17 cellular contexts compared by ENCODE assay signal in the genomic region with DNA sequence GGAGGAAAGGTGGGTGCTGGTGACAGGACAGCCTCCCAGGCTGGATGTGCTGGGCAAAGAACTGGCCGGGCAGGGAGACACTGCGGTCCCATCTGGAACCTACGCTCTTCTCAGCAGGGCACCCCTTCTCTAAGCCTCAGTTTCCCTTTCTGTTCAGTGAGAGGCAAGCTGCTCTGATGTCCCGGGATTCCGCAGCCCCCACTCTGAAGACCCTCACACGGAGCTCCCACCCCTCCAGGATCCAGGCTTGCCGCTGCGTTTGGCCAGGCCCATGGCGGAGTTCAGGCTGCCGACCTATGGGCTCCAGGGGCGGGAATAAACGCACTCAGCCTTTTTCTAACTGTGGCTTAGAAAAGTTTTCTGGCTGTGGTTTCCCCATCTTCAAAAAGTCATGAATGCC. TPM values are rescaled to one million over a fixed set of nuclear protein-coding genes. Genes with fewer than 3 reads are reported as not detected.
DNase-seq lines count a peak whose midpoint lies in the region; ATAC-seq, FAIRE-seq and TF ChIP-seq lines count a peak whose summit lies in the region.
"Had no signal": no experiment of that assay in that cellular context is flagged by ENCODE, and none has a peak within 500 bp of the region (broad histone marks: within the 10 kb centered on the region; RNA-seq: fewer than 3 reads in every experiment).

No MANE protein-coding gene starts in this region.

- H3K9me3 ChIP-seq in HepG2 (ENCODE audit: low read length), result no peaks in the 10 kb centered on the region
- H3K9me3 ChIP-seq in right lobe of liver, result no peaks in the 10 kb centered on the region
- H3K9me3 ChIP-seq in psoas muscle, result peaks cover 5% of the 10 kb centered on the region
- no peaks in the 10 kb centered on the region for H3K9me3 ChIP-seq in OCI-LY7 (ENCODE audit: low read length)
- H3K9me3 ChIP-seq in osteoblast (ENCODE audit: low read depth, low read length), result peaks cover 4% of the 10 kb centered on the region
- H3K9me3 ChIP-seq: Caco-2 had no signal

- CTCF ChIA-PET in HepG2 (lab: Yijun Ruan, JAX; ENCODE audit: low intra/inter-chr PET ratio, low total read pairs) (no interaction called here), GM10248 (lab: Yijun Ruan, JAX) (interaction anchor here (0.6 to 1.2 kb wide), 2 partner anchors 9 to 10 kb away, joined by 3 to 5 read pairs; no protein-coding TSS in a partner anchor), OCI-LY7 (lab: Charles Lee; ENCODE audit: unreplicated experiment) (no interaction called here)

- WGBS in HepG2 (ENCODE audit: low lambda C conversion rate), result 26% methylated on average over 5 of the region's 12 CpGs
- 70% methylated on average over 8 of the region's 12 CpGs for WGBS in right lobe of liver (ENCODE audit: insufficient coverage, low coverage, low lambda C conversion rate, missing lambda C conversion rate)
- WGBS in psoas muscle, 3 donors, result 85 to 92% (median 85%) methylated on average over 10 to 12 of the region's 12 CpGs

- TF ChIP-seq CTCF in HepG2 (CRISPR knock-in tag; IDR thresholded peaks at IDR 0.05) (no peak), right lobe of liver (IDR thresholded peaks at IDR 0.05) (no peak), psoas muscle (IDR thresholded peaks at IDR 0.05) (no peak), GM10248 (IDR thresholded peaks at IDR 0.05; ENCODE audit: control extremely low read depth, extremely low read depth, low read depth, missing control alignments) (no peak), OCI-LY7 (conservative IDR thresholded peaks at IDR 0.05; ENCODE audit: low read length) (no peak), osteoblast (IDR thresholded peaks at IDR 0.05; ENCODE audit: extremely low read depth, low read depth, low read length) (no peak)

- H3K4me1 ChIP-seq in HepG2 (ENCODE audit: insufficient read depth, low read length) (peaks cover 75% of the 10 kb centered on the region), right lobe of liver (no peaks in the 10 kb centered on the region), psoas muscle (peaks cover 22% of the 10 kb centered on the region), OCI-LY7 (ENCODE audit: insufficient read depth, low read length, poor library complexity, severe bottlenecking) (peaks cover 47% of the 10 kb centered on the region), osteoblast (ENCODE audit: insufficient read depth, low read length) (peaks cover 20% of the 10 kb centered on the region)
- H3K4me1 ChIP-seq: Caco-2 had no signal

- intact Hi-C loops in HepG2 (cut with micrococcal nuclease; ENCODE audit: unreplicated experiment) (no loop called here), right lobe of liver (cut with DNase I) (no loop called here), psoas muscle (cut with DNase I) (no loop called here), OCI-LY7 (cut with micrococcal nuclease; ENCODE audit: unreplicated experiment) (no loop called here)
- intact Hi-C loops in dendritic cell treated with granulocyte-macrophage colony-stimulating factor and Interleukin-4, amounts not matched to agents 40 ng/mL and 50 ng/mL, for 4 days (cut with micrococcal nuclease), result no loop called here

- H3K4me2 ChIP-seq in HepG2 (ENCODE audit: low read depth, low read length) (peak overlapping the region; percentile 49; the same call in 1 of the 2 replicates), OCI-LY7 (ENCODE audit: low read length) (no peak overlapping the region), osteoblast (ENCODE audit: insufficient read depth, low read length) (no peak overlapping the region)

- H3K27me3 Mint-ChIP-seq in dendritic cell treated with granulocyte-macrophage colony-stimulating factor and Interleukin-4, amounts not matched to agents 40 ng/mL and 50 ng/mL, for 4 days, result peaks cover 13% of the 10 kb centered on the region
- H3K27me3 Mint-ChIP-seq: CD4-positive, CD25-positive, alpha-beta regulatory T cell had no signal

- no peak overlapping the region for H2AFZ ChIP-seq in HepG2 (ENCODE audit: low read length)
- no peak overlapping the region for H2AFZ ChIP-seq in OCI-LY7 (ENCODE audit: low read length)
- no peak overlapping the region for H2AFZ ChIP-seq in osteoblast (ENCODE audit: low read length)

- no peak for TF ChIP-seq EP300 in HepG2 (IDR thresholded peaks at IDR 0.05; ENCODE audit: low read depth in 2 of 2, low read length in 2 of 2)
- TF ChIP-seq EP300 in HepG2 (CRISPR knock-in tag; IDR thresholded peaks at IDR 0.05; ENCODE audit: borderline replicate concordance), result no peak

- BruUV-seq in HepG2 (replicated peaks; lab: Mats Ljungman, UMichigan), result no TSS peak
- BruUV-seq in OCI-LY7 (replicated peaks; lab: Mats Ljungman, UMichigan), result no TSS peak

- no peak for FAIRE-seq in HepG2 (lab: Jason Lieb, UNC)
- FAIRE-seq: K562 had no signal

- H3K4me3 ChIP-seq in HepG2 (replicated peaks in 1 of 3; ENCODE audit: insufficient read depth in 1 of 3, low read depth in 2 of 3, low read length in 3 of 3) (no peak overlapping the region), right lobe of liver (no peak overlapping the region), psoas muscle (no peak overlapping the region), OCI-LY7 (ENCODE audit: low read depth, low read length, poor library complexity, severe bottlenecking) (no peak overlapping the region), osteoblast (ENCODE audit: insufficient read depth, low read length) (no peak overlapping the region)
- H3K4me3 ChIP-seq: K562 had no signal

- H3K27ac ChIP-seq in HepG2 (ENCODE audit: extremely low read length, insufficient read depth, low read length), result no peak overlapping the region
- H3K27ac ChIP-seq in right lobe of liver, result no peak overlapping the region
- peak overlapping the region; percentile 96 for H3K27ac ChIP-seq in psoas muscle
- no peak overlapping the region for H3K27ac ChIP-seq in OCI-LY7 (ENCODE audit: low read depth, low read length, poor library complexity, severe bottlenecking)
- no peak overlapping the region for H3K27ac ChIP-seq in osteoblast (ENCODE audit: low read depth, low read length)

- H4K20me1 ChIP-seq in HepG2 (ENCODE audit: insufficient read depth, low read length), result no peaks in the 10 kb centered on the region
- no peaks in the 10 kb centered on the region for H4K20me1 ChIP-seq in OCI-LY7 (ENCODE audit: insufficient read depth, low read length)
- H4K20me1 ChIP-seq in osteoblast (ENCODE audit: insufficient read depth, low read length), result no peaks in the 10 kb centered on the region

- in situ Hi-C loops in HepG2 (cut with HindIII; ENCODE audit: extremely low pct_ligation_motif_present, low pct_unique_long_range_greater_than_20kb), result no loop called here

- DNase-seq in HepG2 (ENCODE audit: low spot score) (no peak), right lobe of liver (no peak), psoas muscle (no peak), GM10248 (ENCODE audit: extremely low spot score) (no peak), OCI-LY7 (ENCODE audit: low spot score) (no peak), osteoblast (ENCODE audit: insufficient read length, low spot score, missing footprints) (no peak)
- DNase-seq: Caco-2; CD4-positive, CD25-positive, alpha-beta regulatory T cell; H9; NCI-H1417; NCI-H1930; NCI-H446 treated with DMSO at 0.1 percent for 48 hours; NK-92 treated with Interleukin-12 subunit alpha and Interleukin-12 subunit beta, amount 100 ng/mL, for 24 hours; OCI-M1 had no signal

- no peaks in the 10 kb centered on the region for H3K9me2 ChIP-seq in OCI-LY7 (ENCODE audit: insufficient read depth, low read length)

- no peak for TF ChIP-seq RAD21 in HepG2 (CRISPR knock-in tag; IDR thresholded peaks at IDR 0.05)

- H3K27me3 ChIP-seq in HepG2 (ENCODE audit: control insufficient read depth in 1 of 2, insufficient read depth in 2 of 2, low read length in 2 of 2), result no peaks in the 10 kb centered on the region; a peak in 1 of 5 replicates
- H3K27me3 ChIP-seq in right lobe of liver, result no peaks in the 10 kb centered on the region
- H3K27me3 ChIP-seq in psoas muscle (ENCODE audit: insufficient read depth in 3 of 3, low read length in 2 of 3), result no peaks in the 10 kb centered on the region
- no peaks in the 10 kb centered on the region for H3K27me3 ChIP-seq in osteoblast (ENCODE audit: insufficient read depth, low read length)

- H3K9me3 Mint-ChIP-seq in dendritic cell treated with granulocyte-macrophage colony-stimulating factor and Interleukin-4, amounts not matched to agents 40 ng/mL and 50 ng/mL, for 4 days, result peaks cover 5% of the 10 kb centered on the region

- no peak overlapping the region for H3K9ac ChIP-seq in HepG2 (ENCODE audit: insufficient read depth, low read depth, low read length)

- POLR2A ChIA-PET in HepG2 (lab: Yijun Ruan, JAX) (no interaction called here), GM10248 (lab: Yijun Ruan, JAX) (no interaction called here), OCI-LY7 (lab: Charles Lee) (interaction anchor here (0.6 to 2.0 kb wide), 3 partner anchors 9 to 1367 kb away, joined by 3 to 8 read pairs (median 5); no protein-coding TSS in a partner anchor)

- ATAC-seq in HepG2 (no peak), right lobe of liver (no peak), psoas muscle (no peak), HG03097 (IDR thresholded peaks at IDR 0.05; ENCODE audit: low FRiP score, unreplicated experiment) (no peak)
- ATAC-seq: K562 had no signal

- H3K4me3 Mint-ChIP-seq in dendritic cell treated with granulocyte-macrophage colony-stimulating factor and Interleukin-4, amounts not matched to agents 40 ng/mL and 50 ng/mL, for 4 days, result no peak overlapping the region
- H3K4me3 Mint-ChIP-seq: CD4-positive, CD25-positive, alpha-beta regulatory T cell; H9 had no signal

- H3K4me1 Mint-ChIP-seq in dendritic cell treated with granulocyte-macrophage colony-stimulating factor and Interleukin-4, amounts not matched to agents 40 ng/mL and 50 ng/mL, for 4 days (ENCODE audit: low read depth), result peaks cover 43% of the 10 kb centered on the region

- no peaks in the 10 kb centered on the region for H3K79me2 ChIP-seq in HepG2 (ENCODE audit: insufficient read depth, low read length)
- no peaks in the 10 kb centered on the region for H3K79me2 ChIP-seq in OCI-LY7 (ENCODE audit: insufficient read depth, low read depth, low read length)
- H3K79me2 ChIP-seq in osteoblast (ENCODE audit: insufficient read depth, low read length), result no peaks in the 10 kb centered on the region

- no peaks in the 10 kb centered on the region for H3K36me3 ChIP-seq in HepG2 (replicated peaks in 1 of 2; ENCODE audit: control insufficient read depth in 1 of 2, insufficient read depth in 2 of 2, low read length in 2 of 2)
- H3K36me3 ChIP-seq in right lobe of liver, result no peaks in the 10 kb centered on the region
- no peaks in the 10 kb centered on the region for H3K36me3 ChIP-seq in psoas muscle (ENCODE audit: insufficient read depth in 1 of 2, low read depth in 1 of 2)
- H3K36me3 ChIP-seq in OCI-LY7 (ENCODE audit: insufficient read depth, low read length), result no peaks in the 10 kb centered on the region
- H3K36me3 ChIP-seq in osteoblast (ENCODE audit: insufficient read depth, low read length), result no peaks in the 10 kb centered on the region

- no peaks in the 10 kb centered on the region for H3K36me3 Mint-ChIP-seq in dendritic cell treated with granulocyte-macrophage colony-stimulating factor and Interleukin-4, amounts not matched to agents 40 ng/mL and 50 ng/mL, for 4 days (ENCODE audit: low read depth)

- peak overlapping the region; percentile 90 for H3K27ac Mint-ChIP-seq in dendritic cell treated with granulocyte-macrophage colony-stimulating factor and Interleukin-4, amounts not matched to agents 40 ng/mL and 50 ng/mL, for 4 days
- H3K27ac Mint-ChIP-seq: H9 had no signal

- no peak for TF ChIP-seq POLR2A in HepG2 (IDR thresholded peaks at IDR 0.05; ENCODE audit: insufficient read depth in 1 of 2, low read depth in 2 of 2, low read length in 2 of 2)
- TF ChIP-seq POLR2A in right lobe of liver (IDR thresholded peaks at IDR 0.05), result no peak

RNA-seq across cellular contexts. Expression of a gene that starts 10.2 kb away (rescaled TPM):
- total RNA-seq in HepG2 (2016; rRNA removed; fragmentation: Illumina TruSeq; extraction: Trizol), result 17.3 and 29.0 TPM in 2 replicates
- 5.1 and 5.5 TPM in 2 replicates for total RNA-seq in HepG2 (2016; cell fraction: cytosol; rRNA removed; fragmentation: Illumina TruSeq; extraction: Trizol; ENCODE audit: low read depth)
- 10.4 and 29.7 TPM in 2 replicates for total RNA-seq in HepG2 (2016; cell fraction: insoluble cytoplasmic fraction; rRNA removed; fragmentation: Illumina TruSeq; extraction: Trizol)
- total RNA-seq in HepG2 (2016; cell fraction: membrane; rRNA removed; fragmentation: Illumina TruSeq; extraction: Trizol), result 7.6 and 9.1 TPM in 2 replicates
- total RNA-seq in HepG2 (2016; cell fraction: nucleus; rRNA removed; fragmentation: Illumina TruSeq; extraction: Trizol), result 41.5 and 48.7 TPM in 2 replicates
- polyA plus RNA-seq in HepG2 (2011; rRNA removed), result 13.7 and 18.2 TPM in 2 replicates
- 13.7 and 18.1 TPM in 2 replicates for polyA plus RNA-seq in HepG2 (2011; cell fraction: cytosol; rRNA removed)
- 167 and 254 TPM in 2 replicates for polyA plus RNA-seq in HepG2 (2011; cell fraction: nucleus; rRNA removed)
- polyA plus RNA-seq in HepG2 (2012), result 20.5 and 22.5 TPM in 2 replicates
- polyA plus RNA-seq in HepG2 (2016; cell fraction: cytosol; fragmentation: Illumina TruSeq; extraction: Trizol; ENCODE audit: low read depth), result 3.9 and 4.3 TPM in 2 replicates
- 11.9 and 26.2 TPM in 2 replicates for polyA plus RNA-seq in HepG2 (2016; cell fraction: insoluble cytoplasmic fraction; fragmentation: Illumina TruSeq; extraction: Trizol; ENCODE audit: low read depth)
- polyA plus RNA-seq in HepG2 (2016; cell fraction: membrane; fragmentation: Illumina TruSeq; extraction: Trizol; ENCODE audit: low read depth), result 6.0 and 6.1 TPM in 2 replicates
- 118 and 123 TPM in 2 replicates for polyA plus RNA-seq in HepG2 (2016; cell fraction: nucleus; fragmentation: Illumina TruSeq; extraction: Trizol; ENCODE audit: insufficient read depth, low read depth)
- polyA minus RNA-seq in HepG2 (2011; rRNA and poly(A)+ RNA removed; ENCODE audit: low replicate concordance), result 33.5 and 55.8 TPM in 2 replicates
- polyA minus RNA-seq in HepG2 (2011; cell fraction: cytosol; rRNA and poly(A)+ RNA removed), result 18.4 and 23.7 TPM in 2 replicates
- 25.5 and 29.1 TPM in 2 replicates for polyA minus RNA-seq in HepG2 (2011; cell fraction: nucleus; rRNA and poly(A)+ RNA removed)
- total RNA-seq in right lobe of liver, result 10 to 100 TPM; 30.1 to 49.6 (median 41.2) TPM
- 10 to 100 TPM; 61.3 to 77.6 (median 68.9) TPM for total RNA-seq in psoas muscle
- 10 to 100 TPM; 38.8 to 70.7 (median 44.0) TPM for polyA plus RNA-seq in psoas muscle
- total RNA-seq in OCI-LY7 (2014; rRNA removed; shearing (Covaris generic)), result 61.5 and 83.6 TPM in 2 replicates
- total RNA-seq in OCI-LY7 (2022), result 187 and 188 TPM in 2 replicates
- total RNA-seq in osteoblast, result 53.0 and 66.2 TPM in 2 replicates

RNA-seq across cellular contexts. Expression of a gene that starts 16.1 kb away (rescaled TPM):
- 9.2 and 10.4 TPM in 2 replicates for total RNA-seq in HepG2 (2016; rRNA removed; fragmentation: Illumina TruSeq; extraction: Trizol)
- total RNA-seq in HepG2 (2016; cell fraction: cytosol; rRNA removed; fragmentation: Illumina TruSeq; extraction: Trizol; ENCODE audit: low read depth), result 1.4 and 1.5 TPM in 2 replicates
- 8.1 and 11.1 TPM in 2 replicates for total RNA-seq in HepG2 (2016; cell fraction: insoluble cytoplasmic fraction; rRNA removed; fragmentation: Illumina TruSeq; extraction: Trizol)
- 4.0 and 4.6 TPM in 2 replicates for total RNA-seq in HepG2 (2016; cell fraction: membrane; rRNA removed; fragmentation: Illumina TruSeq; extraction: Trizol)
- 6.5 TPM in 2 replicates for total RNA-seq in HepG2 (2016; cell fraction: nucleus; rRNA removed; fragmentation: Illumina TruSeq; extraction: Trizol)
- 7.3 and 13.8 TPM in 2 replicates for polyA plus RNA-seq in HepG2 (2011; rRNA removed)
- polyA plus RNA-seq in HepG2 (2011; cell fraction: cytosol; rRNA removed), result 6.2 and 7.3 TPM in 2 replicates
- 63.2 and 72.7 TPM in 2 replicates for polyA plus RNA-seq in HepG2 (2011; cell fraction: nucleus; rRNA removed)
- 15.2 and 31.6 TPM in 2 replicates for polyA plus RNA-seq in HepG2 (2012)
- polyA plus RNA-seq in HepG2 (2016; cell fraction: cytosol; fragmentation: Illumina TruSeq; extraction: Trizol; ENCODE audit: low read depth), result 0.54 and 0.61 TPM in 2 replicates
- polyA plus RNA-seq in HepG2 (2016; cell fraction: insoluble cytoplasmic fraction; fragmentation: Illumina TruSeq; extraction: Trizol; ENCODE audit: low read depth), result 6.5 and 8.2 TPM in 2 replicates
- 1.9 TPM in 2 replicates for polyA plus RNA-seq in HepG2 (2016; cell fraction: membrane; fragmentation: Illumina TruSeq; extraction: Trizol; ENCODE audit: low read depth)
- 19.6 and 20.9 TPM in 2 replicates for polyA plus RNA-seq in HepG2 (2016; cell fraction: nucleus; fragmentation: Illumina TruSeq; extraction: Trizol; ENCODE audit: insufficient read depth, low read depth)
- polyA minus RNA-seq in HepG2 (2011; rRNA and poly(A)+ RNA removed; ENCODE audit: low replicate concordance), result 11.1 and 17.4 TPM in 2 replicates
- 12.7 and 12.8 TPM in 2 replicates for polyA minus RNA-seq in HepG2 (2011; cell fraction: cytosol; rRNA and poly(A)+ RNA removed)
- 10.8 and 12.7 TPM in 2 replicates for polyA minus RNA-seq in HepG2 (2011; cell fraction: nucleus; rRNA and poly(A)+ RNA removed)
- 10 to 100 TPM in 4 of 6 experiments, 1 to 10 TPM in 2; 6.9 to 29.7 (median 13.1) TPM for total RNA-seq in right lobe of liver
- 100 to 1,000 TPM in 1 of 4 donors, 10 to 100 TPM in 3; 59.1 to 103 (median 77.5) TPM for total RNA-seq in psoas muscle
- 100 to 1,000 TPM in 1 of 3 donors, 10 to 100 TPM in 2; 36.7 to 138 (median 62.9) TPM for polyA plus RNA-seq in psoas muscle
- total RNA-seq in OCI-LY7 (2014; rRNA removed; shearing (Covaris generic)), result 25.2 and 26.1 TPM in 2 replicates
- 32.7 and 39.0 TPM in 2 replicates for total RNA-seq in OCI-LY7 (2022)
- 19.7 and 21.7 TPM in 2 replicates for total RNA-seq in osteoblast

RNA-seq across cellular contexts. Expression of a gene that starts 41.6 kb away (rescaled TPM):
- 3.1 and 9.5 TPM in 2 replicates for total RNA-seq in HepG2 (2016; rRNA removed; fragmentation: Illumina TruSeq; extraction: Trizol)
- 4.3 and 4.6 TPM in 2 replicates for total RNA-seq in HepG2 (2016; cell fraction: cytosol; rRNA removed; fragmentation: Illumina TruSeq; extraction: Trizol; ENCODE audit: low read depth)
- 3.8 and 10.6 TPM in 2 replicates for total RNA-seq in HepG2 (2016; cell fraction: insoluble cytoplasmic fraction; rRNA removed; fragmentation: Illumina TruSeq; extraction: Trizol)
- 5.7 and 6.3 TPM in 2 replicates for total RNA-seq in HepG2 (2016; cell fraction: membrane; rRNA removed; fragmentation: Illumina TruSeq; extraction: Trizol)
- total RNA-seq in HepG2 (2016; cell fraction: nucleus; rRNA removed; fragmentation: Illumina TruSeq; extraction: Trizol), result 11.4 and 11.7 TPM in 2 replicates
- polyA plus RNA-seq in HepG2 (2011; rRNA removed), result 20.4 and 33.1 TPM in 2 replicates
- 9.9 and 13.2 TPM in 2 replicates for polyA plus RNA-seq in HepG2 (2011; cell fraction: cytosol; rRNA removed)
- 144 and 175 TPM in 2 replicates for polyA plus RNA-seq in HepG2 (2011; cell fraction: nucleus; rRNA removed)
- polyA plus RNA-seq in HepG2 (2012), result 8.4 and 10.9 TPM in 2 replicates
- 3.6 and 4.0 TPM in 2 replicates for polyA plus RNA-seq in HepG2 (2016; cell fraction: cytosol; fragmentation: Illumina TruSeq; extraction: Trizol; ENCODE audit: low read depth)
- polyA plus RNA-seq in HepG2 (2016; cell fraction: insoluble cytoplasmic fraction; fragmentation: Illumina TruSeq; extraction: Trizol; ENCODE audit: low read depth), result 4.3 and 5.0 TPM in 2 replicates
- polyA plus RNA-seq in HepG2 (2016; cell fraction: membrane; fragmentation: Illumina TruSeq; extraction: Trizol; ENCODE audit: low read depth), result 4.3 and 5.3 TPM in 2 replicates
- polyA plus RNA-seq in HepG2 (2016; cell fraction: nucleus; fragmentation: Illumina TruSeq; extraction: Trizol; ENCODE audit: insufficient read depth, low read depth), result 25.4 and 29.2 TPM in 2 replicates
- 70.5 and 85.2 TPM in 2 replicates for polyA minus RNA-seq in HepG2 (2011; rRNA and poly(A)+ RNA removed; ENCODE audit: low replicate concordance)
- polyA minus RNA-seq in HepG2 (2011; cell fraction: cytosol; rRNA and poly(A)+ RNA removed), result 6.3 and 12.4 TPM in 2 replicates
- 27.6 and 31.7 TPM in 2 replicates for polyA minus RNA-seq in HepG2 (2011; cell fraction: nucleus; rRNA and poly(A)+ RNA removed)
- total RNA-seq in right lobe of liver, result 10 to 100 TPM; 15.1 to 32.8 (median 26.7) TPM
- 1 to 10 TPM; 2.8 to 6.0 (median 2.9) TPM for total RNA-seq in psoas muscle
- polyA plus RNA-seq in psoas muscle, result 1 to 10 TPM in 2 of 3 donors, under 1 TPM in 1; 0.40 to 1.4 (median 1.1) TPM
- 0.19 and 0.77 TPM in 2 replicates for total RNA-seq in OCI-LY7 (2014; rRNA removed; shearing (Covaris generic))
- total RNA-seq in OCI-LY7 (2022), result not detected in 2 replicates
- total RNA-seq in osteoblast, result under 0.01 TPM in 2 replicates
- total RNA-seq: CD4-positive, CD25-positive, alpha-beta regulatory T cell had no signal

RNA-seq across cellular contexts. Expression of a gene that starts 55.1 kb away (rescaled TPM):
- total RNA-seq in HepG2 (2016; rRNA removed; fragmentation: Illumina TruSeq; extraction: Trizol), result 1.8 and 5.8 TPM in 2 replicates
- total RNA-seq in HepG2 (2016; cell fraction: cytosol; rRNA removed; fragmentation: Illumina TruSeq; extraction: Trizol; ENCODE audit: low read depth), result 5.5 and 6.3 TPM in 2 replicates
- total RNA-seq in HepG2 (2016; cell fraction: insoluble cytoplasmic fraction; rRNA removed; fragmentation: Illumina TruSeq; extraction: Trizol), result 2.1 and 6.3 TPM in 2 replicates
- 2.9 and 3.0 TPM in 2 replicates for total RNA-seq in HepG2 (2016; cell fraction: membrane; rRNA removed; fragmentation: Illumina TruSeq; extraction: Trizol)
- total RNA-seq in HepG2 (2016; cell fraction: nucleus; rRNA removed; fragmentation: Illumina TruSeq; extraction: Trizol), result 7.9 and 10.2 TPM in 2 replicates
- polyA plus RNA-seq in HepG2 (2011; rRNA removed), result 12.4 and 15.0 TPM in 2 replicates
- 2.3 and 4.4 TPM in 2 replicates for polyA plus RNA-seq in HepG2 (2011; cell fraction: cytosol; rRNA removed)
- 231 and 294 TPM in 2 replicates for polyA plus RNA-seq in HepG2 (2011; cell fraction: nucleus; rRNA removed)
- 5.9 and 10.1 TPM in 2 replicates for polyA plus RNA-seq in HepG2 (2012)
- 1.1 and 1.7 TPM in 2 replicates for polyA plus RNA-seq in HepG2 (2016; cell fraction: cytosol; fragmentation: Illumina TruSeq; extraction: Trizol; ENCODE audit: low read depth)
- polyA plus RNA-seq in HepG2 (2016; cell fraction: insoluble cytoplasmic fraction; fragmentation: Illumina TruSeq; extraction: Trizol; ENCODE audit: low read depth), result 1.9 and 2.3 TPM in 2 replicates
- polyA plus RNA-seq in HepG2 (2016; cell fraction: membrane; fragmentation: Illumina TruSeq; extraction: Trizol; ENCODE audit: low read depth), result 1.3 and 1.7 TPM in 2 replicates
- polyA plus RNA-seq in HepG2 (2016; cell fraction: nucleus; fragmentation: Illumina TruSeq; extraction: Trizol; ENCODE audit: insufficient read depth, low read depth), result 32.1 and 32.9 TPM in 2 replicates
- 17.6 and 22.4 TPM in 2 replicates for polyA minus RNA-seq in HepG2 (2011; rRNA and poly(A)+ RNA removed; ENCODE audit: low replicate concordance)
- 2.2 and 2.5 TPM in 2 replicates for polyA minus RNA-seq in HepG2 (2011; cell fraction: cytosol; rRNA and poly(A)+ RNA removed)
- 26.2 and 30.8 TPM in 2 replicates for polyA minus RNA-seq in HepG2 (2011; cell fraction: nucleus; rRNA and poly(A)+ RNA removed)
- total RNA-seq in right lobe of liver, result 10 to 100 TPM in 5 of 6 experiments, 1 to 10 TPM in 1; 8.2 to 23.8 (median 13.6) TPM
- total RNA-seq in psoas muscle, result 10 to 100 TPM in 2 of 4 donors, 1 to 10 TPM in 2; 4.6 to 12.0 (median 8.9) TPM
- polyA plus RNA-seq in psoas muscle, result 10 to 100 TPM in 1 of 3 donors, 1 to 10 TPM in 2; 4.9 to 10.9 (median 5.0) TPM
- total RNA-seq in OCI-LY7 (2014; rRNA removed; shearing (Covaris generic)), result 1.1 and 1.4 TPM in 2 replicates
- total RNA-seq in OCI-LY7 (2022), result 4.5 and 5.5 TPM in 2 replicates
- 30.4 and 36.5 TPM in 2 replicates for total RNA-seq in osteoblast

RNA-seq across cellular contexts. Expression of a gene that starts 55.4 kb away (rescaled TPM):
- 46.7 and 48.4 TPM in 2 replicates for total RNA-seq in HepG2 (2016; rRNA removed; fragmentation: Illumina TruSeq; extraction: Trizol)
- total RNA-seq in HepG2 (2016; cell fraction: cytosol; rRNA removed; fragmentation: Illumina TruSeq; extraction: Trizol; ENCODE audit: low read depth), result 83.1 and 98.2 TPM in 2 replicates
- 50.6 and 51.2 TPM in 2 replicates for total RNA-seq in HepG2 (2016; cell fraction: insoluble cytoplasmic fraction; rRNA removed; fragmentation: Illumina TruSeq; extraction: Trizol)
- total RNA-seq in HepG2 (2016; cell fraction: membrane; rRNA removed; fragmentation: Illumina TruSeq; extraction: Trizol), result 102 and 118 TPM in 2 replicates
- total RNA-seq in HepG2 (2016; cell fraction: nucleus; rRNA removed; fragmentation: Illumina TruSeq; extraction: Trizol), result 24.1 and 28.4 TPM in 2 replicates
- 29.3 and 29.6 TPM in 2 replicates for polyA plus RNA-seq in HepG2 (2011; rRNA removed)
- 36.1 and 44.9 TPM in 2 replicates for polyA plus RNA-seq in HepG2 (2011; cell fraction: cytosol; rRNA removed)
- 29.2 and 39.8 TPM in 2 replicates for polyA plus RNA-seq in HepG2 (2011; cell fraction: nucleus; rRNA removed)
- polyA plus RNA-seq in HepG2 (2012), result 15.8 and 28.3 TPM in 2 replicates
- 72.7 and 106 TPM in 2 replicates for polyA plus RNA-seq in HepG2 (2016; cell fraction: cytosol; fragmentation: Illumina TruSeq; extraction: Trizol; ENCODE audit: low read depth)
- 49.5 and 55.3 TPM in 2 replicates for polyA plus RNA-seq in HepG2 (2016; cell fraction: insoluble cytoplasmic fraction; fragmentation: Illumina TruSeq; extraction: Trizol; ENCODE audit: low read depth)
- polyA plus RNA-seq in HepG2 (2016; cell fraction: membrane; fragmentation: Illumina TruSeq; extraction: Trizol; ENCODE audit: low read depth), result 82.6 and 104 TPM in 2 replicates
- polyA plus RNA-seq in HepG2 (2016; cell fraction: nucleus; fragmentation: Illumina TruSeq; extraction: Trizol; ENCODE audit: insufficient read depth, low read depth), result 48.5 and 51.1 TPM in 2 replicates
- polyA minus RNA-seq in HepG2 (2011; rRNA and poly(A)+ RNA removed; ENCODE audit: low replicate concordance), result 17.7 and 43.7 TPM in 2 replicates
- polyA minus RNA-seq in HepG2 (2011; cell fraction: cytosol; rRNA and poly(A)+ RNA removed), result 8.9 and 9.7 TPM in 2 replicates
- polyA minus RNA-seq in HepG2 (2011; cell fraction: nucleus; rRNA and poly(A)+ RNA removed), result 4.7 and 6.2 TPM in 2 replicates
- total RNA-seq in right lobe of liver, result 10 to 100 TPM in 2 of 6 experiments, 1 to 10 TPM in 4; 7.6 to 28.1 (median 9.2) TPM
- 10 to 100 TPM; 11.8 to 18.2 (median 14.6) TPM for total RNA-seq in psoas muscle
- polyA plus RNA-seq in psoas muscle, result 10 to 100 TPM; 33.4 to 59.1 (median 54.1) TPM
- 128 and 129 TPM in 2 replicates for total RNA-seq in OCI-LY7 (2014; rRNA removed; shearing (Covaris generic))
- 55.1 and 63.7 TPM in 2 replicates for total RNA-seq in OCI-LY7 (2022)
- 32.1 and 38.7 TPM in 2 replicates for total RNA-seq in osteoblast
